Comparison of ENCODE assay signal across 20 cellular contexts in genomic region chrY:3016594-3016993, GRCh38.
DNase-seq lines count a peak whose midpoint lies in the region; ATAC-seq and TF ChIP-seq lines count a peak whose summit lies in the region.
"Had no signal": no experiment of that assay in that cellular context is flagged by ENCODE, and none has a peak within 500 bp of the region (broad histone marks: within the 10 kb centered on the region; RNA-seq: fewer than 3 reads in every experiment).

No MANE protein-coding gene starts in this region.

- H3K4me3 Mint-ChIP-seq in activated T-helper 17 cell treated with anti-CD3 and anti-CD28 coated beads, Interleukin-2, amount 50 U/mL, for 72 hours = peak overlapping the region; percentile 15
- H3K4me3 Mint-ChIP-seq: GM23338 had no signal

- BruUV-seq in A673 (replicated peaks; lab: Mats Ljungman, UMichigan) = no TSS peak

- WGBS in thyroid gland, 2 donors = 17 to 25% methylated on average over 1 of the region's 1 CpG
- WGBS in heart left ventricle, 4 donors = 68 to 82% methylated on average over 1 of the region's 1 CpG; no CpG with 5 or more reads in 2 of the 4 donors
- WGBS in sigmoid colon, 2 donors = 60 to 63% methylated on average over 1 of the region's 1 CpG

- peak; percentile 27 for DNase-seq in SKM-1 treated with dmso at 0.1 percent for 144 hours (lab: John Stamatoyannopoulos, UW; ENCODE audit: unreplicated experiment)
- DNase-seq in SKM-1 (lab: John Stamatoyannopoulos, UW; ENCODE audit: unreplicated experiment) = no peak
- peak; percentile 18 to 34 for DNase-seq in thyroid gland
- DNase-seq in heart left ventricle = no peak
- no peak for DNase-seq in sigmoid colon
- no peak for DNase-seq in A673 (ENCODE audit: low spot score)
- DNase-seq: DND-41, GDM1, NCI-H1105 treated with DMSO at 0.1 percent for 48 hours, NCI-H187, NCI-H526 treated with DMSO at 0.1 percent for 48 hours, SHP77, SK-N-SH had no signal

- no peak overlapping the region for H3K27ac Mint-ChIP-seq in activated T-helper 17 cell treated with anti-CD3 and anti-CD28 coated beads, Interleukin-2, amount 50 U/mL, for 72 hours
- H3K27ac Mint-ChIP-seq: GM23338 had no signal

- intact Hi-C loops in thyroid gland (cut with DNase I) (no loop called here), heart left ventricle (cut with DNase I) (no loop called here), sigmoid colon (cut with DNase I) (no loop called here), A673 (cut with micrococcal nuclease; ENCODE audit: unreplicated experiment) (no loop called here)

- POLR2A ChIA-PET in A673 (lab: Charles Lee; ENCODE audit: low non-redundant PET) = no interaction called here

- no peaks in the 10 kb centered on the region for H3K9me3 Mint-ChIP-seq in activated T-helper 17 cell treated with anti-CD3 and anti-CD28 coated beads, Interleukin-2, amount 50 U/mL, for 72 hours
- H3K9me3 Mint-ChIP-seq: GM23338 had no signal

- H3K27ac ChIP-seq in OCI-LY3 (ENCODE audit: low read length) = peak overlapping the region; percentile 28; the same call in 1 of the 2 replicates
- H3K27ac ChIP-seq in thyroid gland = peak overlapping the region in 1 of 3 donors; percentile 85
- no peak overlapping the region for H3K27ac ChIP-seq in heart left ventricle
- H3K27ac ChIP-seq in sigmoid colon = no peak overlapping the region
- H3K27ac ChIP-seq in A673 (ENCODE audit: low read depth, low read length, poor library complexity, severe bottlenecking) = no peak overlapping the region
- H3K27ac ChIP-seq: 22Rv1; BLaER1 treated with 17β-estradiol and CSF1 and Interleukin-3, amounts not matched to agents 10 nM and 100 nM; KMS-11 had no signal

- no peaks in the 10 kb centered on the region for H3K9me3 ChIP-seq in OCI-LY3 (ENCODE audit: insufficient read depth, low read length)
- H3K9me3 ChIP-seq in thyroid gland = no peaks in the 10 kb centered on the region
- H3K9me3 ChIP-seq in heart left ventricle = no peaks in the 10 kb centered on the region
- no peaks in the 10 kb centered on the region for H3K9me3 ChIP-seq in sigmoid colon
- no peaks in the 10 kb centered on the region for H3K9me3 ChIP-seq in A673 (ENCODE audit: low read depth, low read length, poor library complexity, severe bottlenecking)
- H3K9me3 ChIP-seq: BLaER1 treated with 17β-estradiol and CSF1 and Interleukin-3, amounts not matched to agents 10 nM and 100 nM; SK-N-SH had no signal

- no peaks in the 10 kb centered on the region for H4K20me1 ChIP-seq in OCI-LY3 (ENCODE audit: insufficient read depth, low read length)
- H4K20me1 ChIP-seq: BLaER1 treated with 17β-estradiol and CSF1 and Interleukin-3, amounts not matched to agents 10 nM and 100 nM had no signal

- TF ChIP-seq POLR2A in thyroid gland (IDR thresholded peaks at IDR 0.05) = no peak
- TF ChIP-seq POLR2A in heart left ventricle (IDR thresholded peaks at IDR 0.05) = no peak
- TF ChIP-seq POLR2A in sigmoid colon (IDR thresholded peaks at IDR 0.05) = no peak

- no peaks in the 10 kb centered on the region for H3K36me3 Mint-ChIP-seq in activated T-helper 17 cell treated with anti-CD3 and anti-CD28 coated beads, Interleukin-2, amount 50 U/mL, for 72 hours (ENCODE audit: low read depth)

- no peak overlapping the region for H2AFZ ChIP-seq in OCI-LY3 (ENCODE audit: low read depth, low read length)
- H2AFZ ChIP-seq: GM23338 had no signal

- no peak for TF ChIP-seq CTCF in OCI-LY3 (IDR thresholded peaks at IDR 0.05; ENCODE audit: low read depth, low read length)
- TF ChIP-seq CTCF in thyroid gland (IDR thresholded peaks at IDR 0.05) = no peak
- no peak for TF ChIP-seq CTCF in heart left ventricle (IDR thresholded peaks at IDR 0.05)
- no peak for TF ChIP-seq CTCF in sigmoid colon (IDR thresholded peaks at IDR 0.05)
- no peak for TF ChIP-seq CTCF in A673 (conservative IDR thresholded peaks at IDR 0.05; ENCODE audit: low read depth, low read length)

- peak overlapping the region; percentile 31 for H3K4me2 ChIP-seq in OCI-LY3 (ENCODE audit: low read length)
- H3K4me2 ChIP-seq: BLaER1 treated with 17β-estradiol and CSF1 and Interleukin-3, amounts not matched to agents 10 nM and 100 nM; GM23338; KMS-11; SK-N-SH had no signal

- H3K36me3 ChIP-seq in OCI-LY3 (replicated peaks; ENCODE audit: low read depth, low read length) (no peaks in the 10 kb centered on the region), thyroid gland (no peaks in the 10 kb centered on the region), heart left ventricle (no peaks in the 10 kb centered on the region), sigmoid colon (no peaks in the 10 kb centered on the region), A673 (ENCODE audit: insufficient read depth, low read length, poor library complexity, severe bottlenecking) (no peaks in the 10 kb centered on the region)
- H3K36me3 ChIP-seq: BLaER1 treated with 17β-estradiol and CSF1 and Interleukin-3, amounts not matched to agents 10 nM and 100 nM had no signal

- CTCF ChIA-PET in A673 (lab: Charles Lee) = no interaction called here

- H3K27me3 ChIP-seq in OCI-LY3 (ENCODE audit: low read depth, low read length) (no peaks in the 10 kb centered on the region), thyroid gland (no peaks in the 10 kb centered on the region), heart left ventricle (no peaks in the 10 kb centered on the region), sigmoid colon (no peaks in the 10 kb centered on the region), A673 (replicated peaks; ENCODE audit: insufficient read depth, low read depth, low read length, poor library complexity) (no peaks in the 10 kb centered on the region)
- H3K27me3 ChIP-seq: BLaER1 treated with 17β-estradiol and CSF1 and Interleukin-3, amounts not matched to agents 10 nM and 100 nM had no signal

- H3K27me3 Mint-ChIP-seq in activated T-helper 17 cell treated with anti-CD3 and anti-CD28 coated beads, Interleukin-2, amount 50 U/mL, for 72 hours = no peaks in the 10 kb centered on the region

- H3K4me3 ChIP-seq in OCI-LY3 (ENCODE audit: low read length) (no peak overlapping the region), thyroid gland (replicated peaks in 1 of 3) (no peak overlapping the region), heart left ventricle (no peak overlapping the region), sigmoid colon (no peak overlapping the region), A673 (ENCODE audit: low read depth, low read length, poor library complexity, severe bottlenecking) (no peak overlapping the region)
- H3K4me3 ChIP-seq: BLaER1 treated with 17β-estradiol and CSF1 and Interleukin-3, amounts not matched to agents 10 nM and 100 nM; GM23338 had no signal

- peaks cover 8% of the 10 kb centered on the region; the same call in 1 of the 2 replicates for H3K79me2 ChIP-seq in OCI-LY3 (ENCODE audit: low read length)

- peaks cover 11% of the 10 kb centered on the region for H3K4me1 Mint-ChIP-seq in activated T-helper 17 cell treated with anti-CD3 and anti-CD28 coated beads, Interleukin-2, amount 50 U/mL, for 72 hours

- H3K4me1 ChIP-seq in OCI-LY3 (ENCODE audit: low read length) (peaks cover 37% of the 10 kb centered on the region), thyroid gland (no peaks in the 10 kb centered on the region), heart left ventricle (no peaks in the 10 kb centered on the region), sigmoid colon (peaks cover 0 to 5% (median 0%) of the 10 kb centered on the region in 4 donors), A673 (ENCODE audit: insufficient read depth, low read length, poor library complexity, severe bottlenecking) (no peaks in the 10 kb centered on the region)
- H3K4me1 ChIP-seq: BLaER1 treated with 17β-estradiol and CSF1 and Interleukin-3, amounts not matched to agents 10 nM and 100 nM had no signal

- no peak overlapping the region for H3K9ac ChIP-seq in OCI-LY3 (ENCODE audit: low read length)
- H3K9ac ChIP-seq: BLaER1 treated with 17β-estradiol and CSF1 and Interleukin-3, amounts not matched to agents 10 nM and 100 nM; KMS-11; SK-N-SH had no signal

- ATAC-seq in activated T-helper 17 cell treated with anti-CD3 and anti-CD28 coated beads, Interleukin-2, amount 50 U/mL, for 72 hours (replicated peaks) = no peak
- no peak for ATAC-seq in heart left ventricle
- ATAC-seq: GM23338, HepG2 had no signal

- no peak for TF ChIP-seq EP300 in sigmoid colon (IDR thresholded peaks at IDR 0.05)

Comparison
In these comparisons a context has a peak if more than half of its experiments do, and no peak if none do; other contexts are left out.
1. DNase-seq: peak in SKM-1 treated with dmso at 0.1 percent for 144 hours (single experiment) and thyroid gland (2 of 2); none in SKM-1 (single experiment), heart left ventricle (0 of 5), sigmoid colon (single experiment) and A673 (single experiment).